Comparison of ENCODE assay signal across 30 cellular contexts in the genomic region with DNA sequence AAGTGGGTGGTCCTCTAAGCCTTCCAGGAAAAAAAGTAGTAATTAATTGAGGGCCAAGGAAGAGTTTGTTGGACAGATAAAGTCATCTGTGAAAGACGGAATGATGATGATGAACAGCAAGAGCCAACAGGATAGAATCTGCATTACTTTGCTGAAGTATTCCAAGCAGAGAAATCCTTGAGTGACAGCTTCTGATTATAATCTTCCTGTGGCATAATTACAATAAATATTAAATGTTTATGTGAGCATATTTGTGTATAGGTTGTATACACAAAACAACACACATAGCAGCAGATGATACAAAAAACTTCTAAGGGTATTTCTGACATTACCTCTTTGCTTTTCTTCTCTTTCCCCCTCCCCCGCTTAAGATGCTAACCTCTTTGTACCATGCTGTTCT.
"Had no signal": no experiment of that assay in that cellular context is flagged by ENCODE, and none has a peak within 500 bp of the region (broad histone marks: within the 10 kb centered on the region; RNA-seq: fewer than 3 reads in every experiment).

No MANE protein-coding gene starts in this region.

- H3K27me3 Mint-ChIP-seq: progenitor cell of endocrine pancreas; stimulated activated memory B cell treated with anti-CD40 and anti-IgM and Interleukin-4, amounts not matched to agents 10 μg/mL and 1 μg/mL and 100 μg/mL, for 72 hours; stimulated activated naive CD8-positive, alpha-beta T cell treated with anti-CD3 and anti-CD28 coated beads, Interleukin-15, amount 100 ng/mL, for 72 hours had no signal

- H3K79me2 ChIP-seq: parathyroid adenoma had no signal

- DNase-seq: naive thymus-derived CD4-positive, alpha-beta T cell; natural killer cell; nucleus accumbens; ovary; posterior cingulate gyrus; psoas muscle; right cardiac atrium; right lobe of liver; sigmoid colon; small intestine; stimulated activated CD4-positive, alpha-beta T cell treated with anti-CD3 and anti-CD28 coated beads, Interleukin-15, amount 100 ng/mL, for 24 hours; stimulated activated CD4-positive, alpha-beta T cell treated with anti-CD3 and anti-CD28 coated beads, Interleukin-2, amount 100 ng/mL, for 24 hours; stimulated activated CD4-positive, alpha-beta T cell treated with anti-CD3 and anti-CD28 coated beads, Interleukin-2, amount 100 ng/mL, for 48 hours; stimulated activated CD4-positive, alpha-beta T cell treated with anti-CD3 and anti-CD28 coated beads, Interleukin-4, amount 100 ng/mL, for 24 hours; stimulated activated naive CD4-positive, alpha-beta T cell; stimulated activated naive CD8-positive, alpha-beta T cell treated with anti-CD3 and anti-CD28 coated beads, Interleukin-15, amount 100 ng/mL, for 72 hours; stimulated activated naive CD8-positive, alpha-beta T cell treated with anti-CD3 and anti-CD28 coated beads, Interleukin-15, Interleukin-2, amounts not matched to agents 100 U/mL and 50 U/mL, for 24 hours; substantia nigra; testis; trophoblast cell; upper lobe of left lung had no signal

- H3K4me3 Mint-ChIP-seq: naive thymus-derived CD4-positive, alpha-beta T cell; natural killer cell; nephron; stimulated activated memory B cell treated with anti-CD40 and anti-IgM and Interleukin-4, amounts not matched to agents 10 μg/mL and 1 μg/mL and 100 μg/mL, for 72 hours; stimulated activated naive CD8-positive, alpha-beta T cell treated with anti-CD3 and anti-CD28 coated beads, Interleukin-15, amount 100 ng/mL, for 72 hours had no signal

- H3K9ac ChIP-seq: parathyroid adenoma had no signal

- ATAC-seq: naive thymus-derived CD4-positive, alpha-beta T cell; natural killer cell; psoas muscle; right cardiac atrium; right lobe of liver; stimulated activated memory B cell treated with anti-CD40 and anti-IgM and Interleukin-4, amounts not matched to agents 10 μg/mL and 1 μg/mL and 100 μg/mL, for 72 hours; stimulated activated naive CD8-positive, alpha-beta T cell treated with anti-CD3 and anti-CD28 coated beads, Interleukin-15, amount 100 ng/mL, for 72 hours; stimulated activated naive CD8-positive, alpha-beta T cell treated with anti-CD3 and anti-CD28 coated beads, Interleukin-15, Interleukin-2, amounts not matched to agents 100 U/mL and 50 U/mL, for 24 hours had no signal

- H3K27ac ChIP-seq: neutrophil, ovary, parathyroid adenoma, psoas muscle, right lobe of liver, sigmoid colon, suprapubic skin, testis, tibial nerve, upper lobe of left lung, vagina had no signal

- H3K27ac Mint-ChIP-seq: naive thymus-derived CD4-positive, alpha-beta T cell; natural killer cell; nephron; progenitor cell of endocrine pancreas; stimulated activated memory B cell treated with anti-CD40 and anti-IgM and Interleukin-4, amounts not matched to agents 10 μg/mL and 1 μg/mL and 100 μg/mL, for 72 hours; stimulated activated naive CD8-positive, alpha-beta T cell treated with anti-CD3 and anti-CD28 coated beads, Interleukin-15, amount 100 ng/mL, for 72 hours had no signal

- H3K4me3 ChIP-seq: ovary, psoas muscle, right lobe of liver, sigmoid colon, suprapubic skin, testis, tibial nerve, upper lobe of left lung, vagina had no signal

- H3K9me3 Mint-ChIP-seq: natural killer cell; nephron; stimulated activated naive CD8-positive, alpha-beta T cell treated with anti-CD3 and anti-CD28 coated beads, Interleukin-15, amount 100 ng/mL, for 72 hours had no signal

- H3K27me3 ChIP-seq: neutrophil, ovary, right lobe of liver, sigmoid colon, suprapubic skin, testis, tibial nerve, upper lobe of left lung, vagina had no signal

- H3K9me3 ChIP-seq: neutrophil, ovary, psoas muscle, right lobe of liver, sigmoid colon, suprapubic skin, testis, tibial nerve, upper lobe of left lung, vagina had no signal

- H3K4me1 ChIP-seq: parathyroid adenoma, psoas muscle, right lobe of liver, sigmoid colon, suprapubic skin, testis, tibial nerve, upper lobe of left lung, vagina had no signal

- H2AFZ ChIP-seq: parathyroid adenoma had no signal

- H3K36me3 Mint-ChIP-seq: naive thymus-derived CD4-positive, alpha-beta T cell; natural killer cell; stimulated activated memory B cell treated with anti-CD40 and anti-IgM and Interleukin-4, amounts not matched to agents 10 μg/mL and 1 μg/mL and 100 μg/mL, for 72 hours had no signal

- FAIRE-seq: small intestine, urothelium cell line had no signal

- H3K4me1 Mint-ChIP-seq: naive thymus-derived CD4-positive, alpha-beta T cell; natural killer cell; nephron; stimulated activated memory B cell treated with anti-CD40 and anti-IgM and Interleukin-4, amounts not matched to agents 10 μg/mL and 1 μg/mL and 100 μg/mL, for 72 hours; stimulated activated naive CD8-positive, alpha-beta T cell treated with anti-CD3 and anti-CD28 coated beads, Interleukin-15, amount 100 ng/mL, for 72 hours had no signal

- H3K36me3 ChIP-seq: neutrophil, ovary, right lobe of liver, sigmoid colon, suprapubic skin, tibial nerve, upper lobe of left lung, vagina had no signal
